Comparison of ENCODE assay signal across 15 cellular contexts in genomic region chr6:157529654-157530039, GRCh38.
DNase-seq lines count a peak whose midpoint lies in the region; ATAC-seq, FAIRE-seq and TF ChIP-seq lines count a peak whose summit lies in the region.
"Had no signal": no experiment of that assay in that cellular context is flagged by ENCODE, and none has a peak within 500 bp of the region (broad histone marks: within the 10 kb centered on the region; RNA-seq: fewer than 3 reads in every experiment).

No MANE protein-coding gene starts in this region.

- H3K4me3 ChIP-seq in K562 = no peak overlapping the region
- H3K4me3 ChIP-seq in tibial artery = no peak overlapping the region
- H3K4me3 ChIP-seq: A549 had no signal

- no peak for TF ChIP-seq CTCF in K562 (IDR thresholded peaks at IDR 0.05 in 2 of 3, conservative IDR thresholded peaks at IDR 0.05 in 1 of 3; ENCODE audit: insufficient read depth in 2 of 3, low read depth in 1 of 3, low read length in 3 of 3)
- no peak for TF ChIP-seq CTCF in tibial artery (IDR thresholded peaks at IDR 0.05)

- no peaks in the 10 kb centered on the region for H4K20me1 ChIP-seq in K562 (replicated peaks; ENCODE audit: control insufficient read depth, insufficient read depth, low read length)

- H3K9ac ChIP-seq in K562 (ENCODE audit: insufficient read depth in 1 of 2, low read depth in 2 of 2, low read length in 2 of 2) = no peak overlapping the region

- no peak overlapping the region for H3K4me3 Mint-ChIP-seq in activated CD8-positive, alpha-beta memory T cell treated with anti-CD3 and anti-CD28 coated beads, Interleukin-2, amount 10 ng/mL, durations not matched to agents 7 days and 5 days
- peak overlapping the region; percentile 8 for H3K4me3 Mint-ChIP-seq in memory B cell
- H3K4me3 Mint-ChIP-seq: CD4-positive, CD25-positive, alpha-beta regulatory T cell; H9 had no signal

- no peaks in the 10 kb centered on the region for H3K9me3 ChIP-seq in K562 (replicated peaks; ENCODE audit: control insufficient read depth, insufficient read depth, low read depth, low read length)
- no peaks in the 10 kb centered on the region for H3K9me3 ChIP-seq in tibial artery
- H3K9me3 ChIP-seq: A549 had no signal

- H3K4me1 ChIP-seq in K562 (replicated peaks in 1 of 2; ENCODE audit: control insufficient read depth in 2 of 2, insufficient read depth in 2 of 2, low read length in 2 of 2) = peaks cover 16 to 33% of the 10 kb centered on the region in 2 experiments
- H3K4me1 ChIP-seq in tibial artery = peaks cover 0 to 43% (median 24%) of the 10 kb centered on the region in 4 donors
- H3K4me1 ChIP-seq: A549 had no signal

- no TSS peak for BruUV-seq in K562 (replicated peaks; lab: Mats Ljungman, UMichigan)

- FAIRE-seq in K562 (lab: Jason Lieb, UNC) = peak; percentile 75
- FAIRE-seq: A549, HTR-8/SVneo had no signal

- peaks cover 49% of the 10 kb centered on the region for H3K4me1 Mint-ChIP-seq in activated CD8-positive, alpha-beta memory T cell treated with anti-CD3 and anti-CD28 coated beads, Interleukin-2, amount 10 ng/mL, durations not matched to agents 7 days and 5 days
- peaks cover 48% of the 10 kb centered on the region for H3K4me1 Mint-ChIP-seq in memory B cell

- H3K79me2 ChIP-seq in K562 (ENCODE audit: control insufficient read depth, insufficient read depth, low read length) = no peaks in the 10 kb centered on the region

- ATAC-seq in activated CD8-positive, alpha-beta memory T cell treated with anti-CD3 and anti-CD28 coated beads, Interleukin-2, amount 10 ng/mL, durations not matched to agents 7 days and 5 days = no peak
- ATAC-seq in K562 = no peak
- no peak for ATAC-seq in memory B cell (ENCODE audit: low read depth)
- no peak for ATAC-seq in HG02588 (IDR thresholded peaks at IDR 0.05; ENCODE audit: unreplicated experiment)
- ATAC-seq: A549 had no signal

- H3K4me2 ChIP-seq in K562 (ENCODE audit: insufficient read depth, low read length) = no peak overlapping the region
- H3K4me2 ChIP-seq: A549 had no signal

- in situ Hi-C loops in K562 (cut with MboI) = no loop called here

- WGBS in K562 (ENCODE audit: insufficient coverage, low coverage, missing lambda C conversion rate) = 95% methylated on average over 2 of the region's 2 CpGs

- H3K27me3 Mint-ChIP-seq in activated CD8-positive, alpha-beta memory T cell treated with anti-CD3 and anti-CD28 coated beads, Interleukin-2, amount 10 ng/mL, durations not matched to agents 7 days and 5 days = peaks cover 10% of the 10 kb centered on the region
- no peaks in the 10 kb centered on the region for H3K27me3 Mint-ChIP-seq in memory B cell

- H3K27ac Mint-ChIP-seq in activated CD8-positive, alpha-beta memory T cell treated with anti-CD3 and anti-CD28 coated beads, Interleukin-2, amount 10 ng/mL, durations not matched to agents 7 days and 5 days = peak overlapping the region; percentile 25
- H3K27ac Mint-ChIP-seq in memory B cell = peak overlapping the region; percentile 8
- H3K27ac Mint-ChIP-seq: CD4-positive, CD25-positive, alpha-beta regulatory T cell; H9 had no signal

- H2AFZ ChIP-seq in K562 (ENCODE audit: low read depth, low read length) = no peak overlapping the region

- no peak for DNase-seq in activated CD8-positive, alpha-beta memory T cell treated with anti-CD3 and anti-CD28 coated beads, Interleukin-2, amount 10 ng/mL, durations not matched to agents 7 days and 5 days
- no peak for DNase-seq in activated CD8-positive, alpha-beta memory T cell treated with anti-CD3 and anti-CD28 coated beads for 24 hours
- DNase-seq in K562 (ENCODE audit: extremely low read depth in 1 of 4, low spot score in 3 of 4) = no peak
- DNase-seq in memory B cell (ENCODE audit: low spot score in 2 of 2) = no peak
- DNase-seq in tibial artery = no peak
- DNase-seq in kidney glomerular epithelial cell (lab: John Stamatoyannopoulos, UW) = no peak
- DNase-seq: CD4-positive, CD25-positive, alpha-beta regulatory T cell; H9; NCI-H1694 treated with DMSO at 0.1 percent for 48 hours; NCI-H345; NK-92 treated with Interleukin-12 subunit alpha and Interleukin-12 subunit beta, amount 100 ng/mL, for 24 hours; SIG-M5 had no signal

- TF ChIP-seq POLR2A in K562 (conservative IDR thresholded peaks at IDR 0.05) = no peak

- H3K36me3 ChIP-seq in K562 (ENCODE audit: control insufficient read depth, insufficient read depth, low read length) (no peaks in the 10 kb centered on the region), tibial artery (no peaks in the 10 kb centered on the region)

- no peaks in the 10 kb centered on the region for H3K9me3 Mint-ChIP-seq in activated CD8-positive, alpha-beta memory T cell treated with anti-CD3 and anti-CD28 coated beads, Interleukin-2, amount 10 ng/mL, durations not matched to agents 7 days and 5 days (ENCODE audit: low read depth)
- no peaks in the 10 kb centered on the region for H3K9me3 Mint-ChIP-seq in memory B cell

- POLR2A ChIA-PET in K562 (lab: Yijun Ruan, JAX) = interaction anchor here (0.8 to 3.3 kb wide), 7 partner anchors 8 to 41 kb away, joined by 4 to 12 read pairs (median 5); no protein-coding TSS in a partner anchor

- intact Hi-C loops in K562 (cut with micrococcal nuclease) = no loop called here
- intact Hi-C loops in tibial artery (cut with DNase I; ENCODE audit: low total_unique reads) = no loop called here

- no peaks in the 10 kb centered on the region for H3K9me1 ChIP-seq in K562 (ENCODE audit: control insufficient read depth, insufficient read depth, low read length)

- peaks cover 29% of the 10 kb centered on the region for H3K36me3 Mint-ChIP-seq in activated CD8-positive, alpha-beta memory T cell treated with anti-CD3 and anti-CD28 coated beads, Interleukin-2, amount 10 ng/mL, durations not matched to agents 7 days and 5 days
- peaks cover 4% of the 10 kb centered on the region for H3K36me3 Mint-ChIP-seq in memory B cell
- H3K36me3 Mint-ChIP-seq: CD4-positive, CD25-positive, alpha-beta regulatory T cell had no signal

- TF ChIP-seq RAD21 in K562 (CRISPR knock-in tag; conservative IDR thresholded peaks at IDR 0.05 in 1 of 2, IDR thresholded peaks at IDR 0.05 in 1 of 2) = no peak

- H3K27ac ChIP-seq in K562 (ENCODE audit: extremely low read depth, low read depth, low read length) = no peak overlapping the region
- H3K27ac ChIP-seq in tibial artery = no peak overlapping the region
- H3K27ac ChIP-seq: A549 had no signal

- CTCF ChIA-PET in activated CD8-positive, alpha-beta memory T cell treated with anti-CD3 and anti-CD28 coated beads, Interleukin-2, amount 10 ng/mL, durations not matched to agents 7 days and 5 days (lab: Charles Lee) = interaction anchor here (0.8 kb wide), 1 partner anchor 145 kb away, joined by 3 read pairs; no protein-coding TSS in a partner anchor
- CTCF ChIA-PET in K562 (lab: Yijun Ruan, JAX; ENCODE audit: low intra/inter-chr PET ratio) = no interaction called here

- TF ChIP-seq EP300 in K562 (IDR thresholded peaks at IDR 0.05; ENCODE audit: low read length) = no peak

- no peaks in the 10 kb centered on the region for H3K27me3 ChIP-seq in K562 (ENCODE audit: control insufficient read depth in 2 of 2, insufficient read depth in 2 of 2, low read length in 2 of 2)
- H3K27me3 ChIP-seq in tibial artery = no peaks in the 10 kb centered on the region

TF ChIP-seq in K562, 482 proteins besides CTCF, POLR2A, EP300 and RAD21:
- TF ChIP-seq CCAR2 (IDR thresholded peaks at IDR 0.05; ENCODE audit: low read depth, low read length) = no peak
- 0 out of 2 replicates have a peak, but pooled peaks have one; percentile 6 for TF ChIP-seq ZNF766 (CRISPR knock-in tag; conservative IDR thresholded peaks at IDR 0.05)
